ENCODE assay signal across 10 cellular contexts in the genomic region with DNA sequence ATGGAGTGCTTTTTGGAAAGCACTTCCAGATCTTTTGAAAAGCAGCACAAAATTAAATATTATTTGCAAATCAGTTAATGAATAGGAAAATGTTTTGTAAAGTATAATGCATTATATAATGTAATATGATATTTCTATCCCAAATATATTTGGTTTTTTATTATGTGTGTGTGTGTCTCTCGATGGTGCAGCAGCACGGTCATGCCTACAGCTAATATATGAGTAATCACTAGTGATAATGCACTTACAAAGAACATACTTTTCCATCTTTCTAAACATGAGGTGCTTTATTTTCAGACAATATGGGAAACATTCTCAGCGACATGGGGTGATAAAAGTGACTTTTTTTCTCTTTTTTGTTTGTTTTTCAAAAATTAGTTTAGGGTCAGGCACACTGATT. TPM values are rescaled to one million over a fixed set of nuclear protein-coding genes. Genes with fewer than 3 reads are reported as not detected.
DNase-seq lines count a peak whose midpoint lies in the region; ATAC-seq, FAIRE-seq and TF ChIP-seq lines count a peak whose summit lies in the region.
"Had no signal": no experiment of that assay in that cellular context is flagged by ENCODE, and none has a peak within 500 bp of the region (broad histone marks: within the 10 kb centered on the region; RNA-seq: fewer than 3 reads in every experiment).

No MANE protein-coding gene starts in this region.

- H3K4me1 ChIP-seq in HepG2 (ENCODE audit: insufficient read depth, low read length): peaks cover 50% of the 10 kb centered on the region
- H3K4me1 ChIP-seq in suprapubic skin: peaks cover 36% of the 10 kb centered on the region

- H3K27ac ChIP-seq in HepG2 (ENCODE audit: extremely low read length, insufficient read depth, low read length) (peak overlapping the region; percentile 84), suprapubic skin (peak overlapping the region; percentile 100)

- in situ Hi-C loops in HepG2 (cut with HindIII; ENCODE audit: extremely low pct_ligation_motif_present, low pct_unique_long_range_greater_than_20kb): no loop called here

- no peak overlapping the region for H2AFZ ChIP-seq in HepG2 (ENCODE audit: low read length)

- TF ChIP-seq CTCF in HepG2 (CRISPR knock-in tag; IDR thresholded peaks at IDR 0.05) (no peak), suprapubic skin (IDR thresholded peaks at IDR 0.05) (no peak)

- POLR2A ChIA-PET in activated naive CD8-positive, alpha-beta T cell treated with anti-CD3 and anti-CD28 coated beads, Interleukin-2, amount 10 ng/mL, durations not matched to agents 7 days and 5 days (lab: Charles Lee): interaction anchor here (1.0 to 1.8 kb wide), 5 partner anchors 8 to 785 kb away, joined by 3 to 8 read pairs (median 4); partner anchors contain the start of gene BTG1
- POLR2A ChIA-PET in HepG2 (lab: Yijun Ruan, JAX): interaction anchor here (0.8 to 4.2 kb wide), 10 partner anchors 13 to 445 kb away, joined by 3 to 25 read pairs (median 6); no protein-coding TSS in a partner anchor

- WGBS in HepG2 (ENCODE audit: low lambda C conversion rate): 89% methylated on average over 3 of the region's 3 CpGs
- 62% methylated on average over 3 of the region's 3 CpGs for WGBS in suprapubic skin

- H3K9ac ChIP-seq in HepG2 (ENCODE audit: insufficient read depth, low read depth, low read length): peak overlapping the region; percentile 85; the same call in 1 of the 2 replicates

- H3K9me3 Mint-ChIP-seq in activated T-cell treated with anti-CD3 and anti-CD28 coated beads, Interleukin-2, amount 50 U/mL, for 4 hours: no peaks in the 10 kb centered on the region
- H3K9me3 Mint-ChIP-seq in activated naive CD8-positive, alpha-beta T cell treated with anti-CD3 and anti-CD28 coated beads, Interleukin-2, amount 10 ng/mL, durations not matched to agents 7 days and 5 days: no peaks in the 10 kb centered on the region

- no peaks in the 10 kb centered on the region; a peak in 1 of 5 replicates for H3K36me3 ChIP-seq in HepG2 (replicated peaks in 1 of 2; ENCODE audit: control insufficient read depth in 1 of 2, insufficient read depth in 2 of 2, low read length in 2 of 2)
- no peaks in the 10 kb centered on the region for H3K36me3 ChIP-seq in suprapubic skin

- no peak for FAIRE-seq in HepG2 (lab: Jason Lieb, UNC)

- no peak overlapping the region for H3K27ac Mint-ChIP-seq in activated naive CD8-positive, alpha-beta T cell treated with anti-CD3 and anti-CD28 coated beads, Interleukin-2, amount 10 ng/mL, durations not matched to agents 7 days and 5 days

- H3K4me2 ChIP-seq in HepG2 (ENCODE audit: low read depth, low read length): peak overlapping the region; percentile 84

- peaks cover 26% of the 10 kb centered on the region for H3K4me1 Mint-ChIP-seq in activated T-cell treated with anti-CD3 and anti-CD28 coated beads, Interleukin-2, amount 50 U/mL, for 4 hours (ENCODE audit: low read depth)
- H3K4me1 Mint-ChIP-seq in activated naive CD8-positive, alpha-beta T cell treated with anti-CD3 and anti-CD28 coated beads, Interleukin-2, amount 10 ng/mL, durations not matched to agents 7 days and 5 days: peaks cover 25% of the 10 kb centered on the region

- H4K20me1 ChIP-seq in HepG2 (ENCODE audit: insufficient read depth, low read length): peaks cover 6% of the 10 kb centered on the region; the same call in 1 of the 2 replicates

- no TSS peak for BruUV-seq in HepG2 (replicated peaks; lab: Mats Ljungman, UMichigan)

- H3K4me3 ChIP-seq in HepG2 (replicated peaks in 1 of 3; ENCODE audit: insufficient read depth in 1 of 3, low read depth in 2 of 3, low read length in 3 of 3) (peak overlapping the region in 2 of 3 experiments; percentile 55 to 89; a peak in 3 of 6 replicates), suprapubic skin (peak overlapping the region; percentile 86)

- TF ChIP-seq EP300 in HepG2 (IDR thresholded peaks at IDR 0.05; ENCODE audit: low read depth in 2 of 2, low read length in 2 of 2): no peak
- no peak for TF ChIP-seq EP300 in HepG2 (CRISPR knock-in tag; IDR thresholded peaks at IDR 0.05; ENCODE audit: borderline replicate concordance)
- TF ChIP-seq EP300 in suprapubic skin (IDR thresholded peaks at IDR 0.05): no peak

- H3K9me3 ChIP-seq in HepG2 (ENCODE audit: low read length) (no peaks in the 10 kb centered on the region), suprapubic skin (no peaks in the 10 kb centered on the region)

- intact Hi-C loops in HepG2 (cut with micrococcal nuclease; ENCODE audit: unreplicated experiment): no loop called here

- TF ChIP-seq RAD21 in HepG2 (CRISPR knock-in tag; IDR thresholded peaks at IDR 0.05): no peak

- no peaks in the 10 kb centered on the region for H3K27me3 ChIP-seq in HepG2 (ENCODE audit: control insufficient read depth in 1 of 2, insufficient read depth in 2 of 2, low read length in 2 of 2)
- H3K27me3 ChIP-seq in suprapubic skin: no peaks in the 10 kb centered on the region

- TF ChIP-seq POLR2A in HepG2 (IDR thresholded peaks at IDR 0.05; ENCODE audit: insufficient read depth in 1 of 2, low read depth in 2 of 2, low read length in 2 of 2): no peak
- TF ChIP-seq POLR2A in suprapubic skin (IDR thresholded peaks at IDR 0.05): no peak

- ATAC-seq in activated T-cell treated with anti-CD3 and anti-CD28 coated beads, Interleukin-2, amount 50 U/mL, for 4 hours: no peak
- no peak for ATAC-seq in activated naive CD8-positive, alpha-beta T cell treated with anti-CD3 and anti-CD28 coated beads, Interleukin-2, amount 10 ng/mL, durations not matched to agents 7 days and 5 days (ENCODE audit: low read depth)
- no peak for ATAC-seq in HepG2

- no peaks in the 10 kb centered on the region for H3K27me3 Mint-ChIP-seq in activated T-cell treated with anti-CD3 and anti-CD28 coated beads, Interleukin-2, amount 50 U/mL, for 4 hours (ENCODE audit: low read depth)
- H3K27me3 Mint-ChIP-seq in activated naive CD8-positive, alpha-beta T cell treated with anti-CD3 and anti-CD28 coated beads, Interleukin-2, amount 10 ng/mL, durations not matched to agents 7 days and 5 days: no peaks in the 10 kb centered on the region

- CTCF ChIA-PET in HepG2 (lab: Yijun Ruan, JAX; ENCODE audit: low intra/inter-chr PET ratio, low total read pairs): no interaction called here

- no peak for DNase-seq in activated T-cell treated with anti-CD3 and anti-CD28 coated beads, Interleukin-2, amount 50 U/mL, for 4 hours
- DNase-seq in activated T-cell treated with anti-CD3 and anti-CD28 coated beads, Interleukin-2, amount 50 U/mL, for 1 hour: no peak
- DNase-seq in activated naive CD8-positive, alpha-beta T cell treated with anti-CD3 and anti-CD28 coated beads, Interleukin-2, amount 10 ng/mL, durations not matched to agents 7 days and 5 days: no peak
- DNase-seq in HepG2 (ENCODE audit: low spot score) (no peak), suprapubic skin (ENCODE audit: low spot score in 2 of 2) (no peak), AG08396 (ENCODE audit: low spot score) (no peak), SKM-1 treated with dmso at 0.1 percent for 144 hours (lab: John Stamatoyannopoulos, UW; ENCODE audit: unreplicated experiment) (no peak), Kasumi-1 (lab: John Stamatoyannopoulos, UW) (no peak)
- DNase-seq: hippocampal formation, NCI-H345 had no signal

- H3K79me2 ChIP-seq in HepG2 (ENCODE audit: insufficient read depth, low read length): peaks cover 33% of the 10 kb centered on the region

- H3K4me3 Mint-ChIP-seq in activated T-cell treated with anti-CD3 and anti-CD28 coated beads, Interleukin-2, amount 50 U/mL, for 4 hours: peak overlapping the region; percentile 87
- H3K4me3 Mint-ChIP-seq in activated naive CD8-positive, alpha-beta T cell treated with anti-CD3 and anti-CD28 coated beads, Interleukin-2, amount 10 ng/mL, durations not matched to agents 7 days and 5 days: peak overlapping the region; percentile 90

- H3K36me3 Mint-ChIP-seq in activated T-cell treated with anti-CD3 and anti-CD28 coated beads, Interleukin-2, amount 50 U/mL, for 4 hours (ENCODE audit: insufficient read depth): peaks cover 4% of the 10 kb centered on the region
- no peaks in the 10 kb centered on the region for H3K36me3 Mint-ChIP-seq in activated naive CD8-positive, alpha-beta T cell treated with anti-CD3 and anti-CD28 coated beads, Interleukin-2, amount 10 ng/mL, durations not matched to agents 7 days and 5 days

TF ChIP-seq in HepG2, 621 proteins besides CTCF, POLR2A, EP300 and RAD21 (continues in another document):
- TF ChIP-seq POLR2AphosphoS2 (IDR thresholded peaks at IDR 0.05; ENCODE audit: low read depth, low read length): no peak
- TF ChIP-seq SIN3A (IDR thresholded peaks at IDR 0.05; ENCODE audit: borderline replicate concordance, low read depth, low read length): no peak
- TF ChIP-seq ZNF143 (CRISPR knock-in tag; IDR thresholded peaks at IDR 0.05): no peak

RNA-seq across cellular contexts. Expression of gene EEA1, which starts 1.3 kb away (rescaled TPM):
- 10 to 100 TPM; 20.1 to 25.7 (median 23.6) TPM for total RNA-seq in activated T-cell treated with anti-CD3 and anti-CD28 coated beads, Interleukin-2, amount 50 U/mL, for 4 hours
- 10 to 100 TPM; 15.4 to 16.0 TPM for total RNA-seq in activated naive CD8-positive, alpha-beta T cell treated with anti-CD3 and anti-CD28 coated beads, Interleukin-2, amount 10 ng/mL, durations not matched to agents 7 days and 5 days
- total RNA-seq in HepG2 (2016; rRNA removed; fragmentation: Illumina TruSeq; extraction: Trizol) (19.3 and 42.7 TPM in 2 replicates), suprapubic skin (10 to 100 TPM; 17.9 to 55.0 (median 23.2) TPM)
- 13.7 and 15.1 TPM in 2 replicates for total RNA-seq in HepG2 (2016; cell fraction: cytosol; rRNA removed; fragmentation: Illumina TruSeq; extraction: Trizol; ENCODE audit: low read depth)
- total RNA-seq in HepG2 (2016; cell fraction: insoluble cytoplasmic fraction; rRNA removed; fragmentation: Illumina TruSeq; extraction: Trizol): 17.7 and 39.8 TPM in 2 replicates
- total RNA-seq in HepG2 (2016; cell fraction: membrane; rRNA removed; fragmentation: Illumina TruSeq; extraction: Trizol): 9.5 and 12.2 TPM in 2 replicates
- 29.6 and 33.4 TPM in 2 replicates for total RNA-seq in HepG2 (2016; cell fraction: nucleus; rRNA removed; fragmentation: Illumina TruSeq; extraction: Trizol)
- polyA plus RNA-seq in HepG2 (2011; rRNA removed): 2.6 and 5.0 TPM in 2 replicates
- 1.1 and 1.8 TPM in 2 replicates for polyA plus RNA-seq in HepG2 (2011; cell fraction: cytosol; rRNA removed)
- polyA plus RNA-seq in HepG2 (2011; cell fraction: nucleus; rRNA removed): 2.6 and 2.7 TPM in 2 replicates
- polyA plus RNA-seq in HepG2 (2012): 5.4 and 9.3 TPM in 2 replicates
- polyA plus RNA-seq in HepG2 (2016; cell fraction: cytosol; fragmentation: Illumina TruSeq; extraction: Trizol; ENCODE audit: low read depth): 0.26 and 0.34 TPM in 2 replicates
- 17.0 and 18.2 TPM in 2 replicates for polyA plus RNA-seq in HepG2 (2016; cell fraction: insoluble cytoplasmic fraction; fragmentation: Illumina TruSeq; extraction: Trizol; ENCODE audit: low read depth)
- 0.85 and 1.0 TPM in 2 replicates for polyA plus RNA-seq in HepG2 (2016; cell fraction: membrane; fragmentation: Illumina TruSeq; extraction: Trizol; ENCODE audit: low read depth)
- polyA plus RNA-seq in HepG2 (2016; cell fraction: nucleus; fragmentation: Illumina TruSeq; extraction: Trizol; ENCODE audit: insufficient read depth, low read depth): 17.2 and 17.6 TPM in 2 replicates
- 1.6 and 2.5 TPM in 2 replicates for polyA minus RNA-seq in HepG2 (2011; rRNA and poly(A)+ RNA removed; ENCODE audit: low replicate concordance)
- 21.9 and 22.2 TPM in 2 replicates for polyA minus RNA-seq in HepG2 (2011; cell fraction: cytosol; rRNA and poly(A)+ RNA removed)
- 23.8 and 31.0 TPM in 2 replicates for polyA minus RNA-seq in HepG2 (2011; cell fraction: nucleus; rRNA and poly(A)+ RNA removed)
